ENCODE assay signal across 1 cellular context in genomic region chr2:8805278-8806045, GRCh38.
TF ChIP-seq lines count a peak whose summit lies in the region.

No MANE protein-coding gene starts in this region.

TF ChIP-seq in IMR-90, 13 proteins besides CTCF, POLR2A, EP300 and RAD21:
- TF ChIP-seq CEBPB (IDR thresholded peaks at IDR 0.05; ENCODE audit: low read depth, low read length) (no peak), CHD1 (IDR thresholded peaks at IDR 0.05; ENCODE audit: low read depth, low read length) (no peak), SMC3 (IDR thresholded peaks at IDR 0.05; ENCODE audit: low read depth, low read length) (no peak), MAFK (IDR thresholded peaks at IDR 0.05; ENCODE audit: low read depth, low read length) (no peak), MAZ (IDR thresholded peaks at IDR 0.05; ENCODE audit: borderline replicate concordance, low read depth, low read length) (no peak), MXI1 (IDR thresholded peaks at IDR 0.05; ENCODE audit: borderline replicate concordance, low read depth, low read length) (no peak), RFX5 (IDR thresholded peaks at IDR 0.05; ENCODE audit: low read depth, low read length) (no peak), BHLHE40 (IDR thresholded peaks at IDR 0.05; ENCODE audit: low read depth, low read length) (no peak), FOS (IDR thresholded peaks at IDR 0.05; ENCODE audit: low read depth, low read length) (no peak)
